In genomic region chr2:54008439-54008838, GRCh38 we compare ENCODE assay signal across 32 cellular contexts.
"Had no signal": no experiment of that assay in that cellular context is flagged by ENCODE, and none has a peak within 500 bp of the region (broad histone marks: within the 10 kb centered on the region; RNA-seq: fewer than 3 reads in every experiment).

No MANE protein-coding gene starts in this region.

- H3K4me3 ChIP-seq: ascending aorta, cardiac muscle cell had no signal

- H3K27me3 ChIP-seq: ascending aorta, cardiac muscle cell had no signal

- H3K4me1 ChIP-seq: ascending aorta had no signal

- ATAC-seq: activated CD4-positive, alpha-beta T cell treated with anti-CD3 and anti-CD28 coated beads for 36 hours; activated CD8-positive, alpha-beta memory T cell treated with anti-CD3 and anti-CD28 coated beads, Interleukin-2, amount 10 ng/mL, durations not matched to agents 7 days and 5 days; activated CD8-positive, alpha-beta T cell treated with anti-CD3 and anti-CD28 coated beads, Interleukin-2, amount 10 ng/mL, durations not matched to agents 7 days and 5 days; activated naive CD8-positive, alpha-beta T cell treated with anti-CD3 and anti-CD28 coated beads, Interleukin-2, amount 50 U/mL, for 24 hours; activated T-cell treated with anti-CD3 and anti-CD28 coated beads, Interleukin-2, amount 50 U/mL, for 4 hours; activated T-cell treated with anti-CD3 and anti-CD28 coated beads, Interleukin-2, amount 50 U/mL, for 72 hours; activated T-helper 17 cell treated with anti-CD3 and anti-CD28 coated beads, Interleukin-2, amount 50 U/mL, for 72 hours had no signal

- H3K36me3 ChIP-seq: ascending aorta, cardiac muscle cell had no signal

- DNase-seq: activated B cell treated with CpG ODN at 0.5 μM for 24 hours; activated CD4-positive, alpha-beta memory T cell treated with anti-CD3 and anti-CD28 coated beads, Interleukin-2, amount 10 ng/mL, durations not matched to agents 7 days and 5 days; activated CD4-positive, alpha-beta T cell treated with anti-CD3 and anti-CD28 coated beads for 36 hours; activated CD4-positive, alpha-beta T cell treated with anti-CD3 and anti-CD28 coated beads for 48 hours; activated CD4-positive, alpha-beta T cell treated with anti-CD3 and anti-CD28 coated beads, Interleukin-2, amount 10 ng/mL, durations not matched to agents 7 days and 5 days; activated CD4-positive, alpha-beta T cell treated with anti-CD3 and anti-CD28 coated beads, Interleukin-2, amount 50 U/mL, for 48 hours; activated CD4-positive, CD25-positive, alpha-beta regulatory T cell treated with anti-CD3 and anti-CD28 coated beads, Interleukin-2, amount 50 U/mL, for 72 hours; activated CD8-positive, alpha-beta memory T cell treated with anti-CD3 and anti-CD28 coated beads for 24 hours; activated CD8-positive, alpha-beta memory T cell treated with anti-CD3 and anti-CD28 coated beads, Interleukin-2, amount 10 ng/mL, durations not matched to agents 7 days and 5 days; activated CD8-positive, alpha-beta T cell treated with anti-CD3 and anti-CD28 coated beads, Interleukin-2, amount 10 ng/mL, durations not matched to agents 7 days and 5 days; activated effector memory CD4-positive, alpha-beta T cell treated with anti-CD3 and anti-CD28 coated beads, Interleukin-2, amount 50 U/mL, for 16 hours; activated gamma-delta T cell treated with Interleukin-2 at 50 U/mL for 16 hours; activated naive CD4-positive, alpha-beta T cell; activated naive CD4-positive, alpha-beta T cell treated with anti-CD3 and anti-CD28 coated beads for 36 hours; activated naive CD8-positive, alpha-beta T cell treated with anti-CD3 and anti-CD28 coated beads, Interleukin-2, amount 10 ng/mL, durations not matched to agents 7 days and 5 days; activated naive CD8-positive, alpha-beta T cell treated with anti-CD3 and anti-CD28 coated beads, Interleukin-2, amount 50 U/mL, for 24 hours; activated T-cell treated with anti-CD3 and anti-CD28 coated beads for 4 hours; activated T-cell treated with anti-CD3 and anti-CD28 coated beads, Interleukin-2, amount 50 U/mL, for 1 hour; activated T-cell treated with anti-CD3 and anti-CD28 coated beads, Interleukin-2, amount 50 U/mL, for 4 hours; activated T-cell treated with anti-CD3 and anti-CD28 coated beads, Interleukin-2, amount 50 U/mL, for 72 hours; amygdala; caudate nucleus; SW 1271; T-helper 1 cell; T-helper 2 cell; T-helper 9 cell had no signal

- H3K27ac ChIP-seq: ascending aorta, cardiac muscle cell, VCaP had no signal

- H3K9me3 ChIP-seq: ascending aorta had no signal

- FAIRE-seq: bronchial epithelial cell, TTC549 had no signal
